6 cellular contexts compared by ENCODE assay signal in the genomic region with DNA sequence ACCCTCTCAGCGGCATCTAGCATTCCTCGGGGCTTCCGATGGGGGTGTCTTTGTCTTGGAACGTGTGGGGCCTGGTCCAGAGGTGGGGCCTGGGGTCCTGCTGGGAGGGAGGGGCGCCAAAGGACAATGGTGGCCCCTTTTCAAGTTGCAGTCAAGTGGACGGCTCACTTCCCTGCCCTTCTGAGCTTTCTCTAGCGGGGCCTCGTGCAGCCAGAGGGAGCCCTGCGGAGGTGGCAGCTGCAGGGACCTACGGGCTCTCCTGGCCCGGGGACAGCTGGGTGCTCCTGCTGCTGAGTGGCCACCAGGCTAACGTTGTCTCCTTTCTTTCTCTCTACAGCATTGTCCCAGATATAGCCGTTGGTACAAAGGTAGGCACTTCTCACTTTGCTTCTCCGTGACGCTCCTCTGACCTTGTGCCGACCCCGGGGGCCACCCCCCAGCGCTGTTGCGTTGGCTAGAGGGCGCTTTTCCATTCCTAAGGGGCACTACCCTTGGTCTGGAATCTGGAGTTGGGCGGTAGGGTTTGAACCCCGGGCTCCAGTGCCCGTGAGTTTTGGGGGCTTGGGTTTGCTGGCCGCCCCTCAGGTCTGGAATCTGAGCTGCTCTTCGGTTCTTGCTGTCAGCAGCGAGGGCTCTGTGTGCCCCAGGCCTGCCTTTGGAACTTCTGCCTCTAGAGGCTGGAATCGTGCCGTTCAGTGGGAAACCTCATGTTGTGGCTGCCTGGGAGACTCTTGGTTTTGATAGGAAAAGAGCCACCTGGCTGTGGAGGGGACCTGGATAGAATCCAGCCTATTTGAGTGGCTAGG. TPM values are rescaled to one million over a fixed set of nuclear protein-coding genes. Genes with fewer than 3 reads are reported as not detected.
DNase-seq lines count a peak whose midpoint lies in the region; TF ChIP-seq lines count a peak whose summit lies in the region.

No MANE protein-coding gene starts in this region.

- H3K14ac ChIP-seq in trophoblast cell (ENCODE audit: low read length), result peak overlapping the region; percentile 93

- H3K18ac ChIP-seq in trophoblast cell (ENCODE audit: low read length), result no peak overlapping the region

- H3K4me3 ChIP-seq in colonic mucosa (peak overlapping the region; percentile 79), trophoblast cell (ENCODE audit: low read depth, low read length) (peak overlapping the region; percentile 98)

- in situ Hi-C loops in ACHN (cut with HindIII; ENCODE audit: low pct_ligation_motif_present, low pct_unique_long_range_greater_than_20kb, low sequenced_read_pairs), result no loop called here

- H2BK120ac ChIP-seq in trophoblast cell (ENCODE audit: insufficient read depth, low read length, poor library complexity), result peak overlapping the region; percentile 69

- H2BK12ac ChIP-seq in trophoblast cell (ENCODE audit: low read length), result no peak overlapping the region

- peak overlapping the region; percentile 91 for H3K4me2 ChIP-seq in trophoblast cell (ENCODE audit: low read length)

- peaks cover 64% of the 10 kb centered on the region for H3K36me3 ChIP-seq in KOPT-K1 (ENCODE audit: insufficient read depth, low read length)
- H3K36me3 ChIP-seq in colonic mucosa, result peaks cover 10% of the 10 kb centered on the region
- H3K36me3 ChIP-seq in trophoblast cell (ENCODE audit: control insufficient read depth in 1 of 2, insufficient read depth in 2 of 2, low read length in 2 of 2), result peaks cover 53 to 56% of the 10 kb centered on the region in 2 experiments

- peaks cover 62% of the 10 kb centered on the region for H3K79me2 ChIP-seq in trophoblast cell (ENCODE audit: control insufficient read depth, insufficient read depth, low read length, poor library complexity)

- intact Hi-C loops in colonic mucosa (cut with DNase I), result no loop called here

- H3K9ac ChIP-seq in colonic mucosa (ENCODE audit: low read depth in 2 of 2, low read length in 2 of 2) (peak overlapping the region; percentile 92 to 97), trophoblast cell (ENCODE audit: low read length) (peak overlapping the region; percentile 98)

- peak overlapping the region; percentile 10 for H2AFZ ChIP-seq in trophoblast cell (ENCODE audit: insufficient read depth, low read length, poor library complexity)

- H3K4me1 ChIP-seq in colonic mucosa, result peaks cover 28% of the 10 kb centered on the region
- peaks cover 28 to 30% of the 10 kb centered on the region in 2 experiments for H3K4me1 ChIP-seq in trophoblast cell (ENCODE audit: control insufficient read depth in 1 of 2, insufficient read depth in 2 of 2, low read length in 2 of 2)

- no peaks in the 10 kb centered on the region for H3K27me3 ChIP-seq in colonic mucosa
- H3K27me3 ChIP-seq in trophoblast cell (ENCODE audit: insufficient read depth, low read length), result no peaks in the 10 kb centered on the region

- CTCF ChIA-PET in HEK293T (lab: Yijun Ruan, JAX), result no interaction called here

- DNase-seq in ACHN, result peak; percentile 33
- DNase-seq in colonic mucosa, result no peak
- peak; percentile 55 to 79 for DNase-seq in trophoblast cell
- DNase-seq in HEK293T (ENCODE audit: extremely low spot score), result no peak
- no peak for DNase-seq in NCI-H446 treated with DMSO at 0.1 percent for 48 hours (lab: John Stamatoyannopoulos, UW)

- peak overlapping the region; percentile 100 for H3K4ac ChIP-seq in trophoblast cell (ENCODE audit: low read depth, low read length)

- H3K9me3 ChIP-seq in KOPT-K1 (ENCODE audit: insufficient read depth, low read length, poor library complexity, severe bottlenecking), result no peaks in the 10 kb centered on the region
- no peaks in the 10 kb centered on the region for H3K9me3 ChIP-seq in colonic mucosa
- H3K9me3 ChIP-seq in trophoblast cell (ENCODE audit: insufficient read depth, low read depth, low read length), result no peaks in the 10 kb centered on the region

- H3K27ac ChIP-seq in KOPT-K1 (ENCODE audit: low read depth, low read length, poor library complexity, severe bottlenecking), result peak overlapping the region; percentile 99
- peak overlapping the region; percentile 86 for H3K27ac ChIP-seq in colonic mucosa
- peak overlapping the region; percentile 98 for H3K27ac ChIP-seq in trophoblast cell (ENCODE audit: low read depth, low read length)

- no CpG with 5 or more reads among the region's 28 CpGs for WGBS in trophoblast cell (ENCODE audit: extremely low coverage, insufficient coverage, insufficient read length)

- H3K79me1 ChIP-seq in trophoblast cell (ENCODE audit: low read length), result peaks cover 23% of the 10 kb centered on the region

- peak overlapping the region; percentile 90 for H2BK5ac ChIP-seq in trophoblast cell (ENCODE audit: low read depth, low read length, poor library complexity)

- POLR2A ChIA-PET in HEK293T (lab: Yijun Ruan, JAX), result interaction anchor here (0.8 to 1.6 kb wide), 5 partner anchors 10 to 121 kb away, joined by 3 to 8 read pairs (median 4); no protein-coding TSS in a partner anchor

- no peak overlapping the region for H3K23ac ChIP-seq in trophoblast cell (ENCODE audit: low read length)

- H4K91ac ChIP-seq in trophoblast cell (ENCODE audit: low read depth, low read length), result peak overlapping the region; percentile 33

- H2AK5ac ChIP-seq in trophoblast cell (ENCODE audit: low read length), result peak overlapping the region; percentile 25

- H4K8ac ChIP-seq in trophoblast cell (ENCODE audit: low read depth, low read length), result no peak overlapping the region

- no peak for TF ChIP-seq CTCF in colonic mucosa (IDR thresholded peaks at IDR 0.05)

- peak overlapping the region; percentile 20 for H4K12ac ChIP-seq in trophoblast cell (ENCODE audit: low read depth, low read length)

TF ChIP-seq in HEK293T, 16 proteins besides CTCF, POLR2A, EP300 and RAD21:
- no peak for TF ChIP-seq HDGF (IDR thresholded peaks at IDR 0.05; ENCODE audit: borderline replicate concordance)

RNA-seq across cellular contexts. Expression of gene PTBP1, which starts 2.0 kb away (rescaled TPM):
- total RNA-seq in colonic mucosa, result 100 to 1,000 TPM; 284 to 457 TPM
- 654 and 679 TPM in 2 replicates for polyA plus RNA-seq in trophoblast cell (2013)

RNA-seq across cellular contexts. Expression of gene PLPPR3, which starts 22.5 kb away (rescaled TPM):
- total RNA-seq in colonic mucosa, result under 1 TPM in 1 of 2 donors, not detected in 1; 0.22 TPM
- 21.2 and 21.4 TPM in 2 replicates for polyA plus RNA-seq in trophoblast cell (2013)

RNA-seq across cellular contexts. Expression of gene AZU1, which starts 28.4 kb away (rescaled TPM):
- under 1 TPM in 1 of 2 donors, not detected in 1; 0.27 TPM for total RNA-seq in colonic mucosa
- polyA plus RNA-seq in trophoblast cell (2013), result 0.38 and 0.39 TPM in 2 replicates

RNA-seq across cellular contexts. Expression of gene PRTN3, which starts 41.5 kb away (rescaled TPM):
- total RNA-seq in colonic mucosa, result not detected
- polyA plus RNA-seq in trophoblast cell (2013), result not detected in 2 replicates

RNA-seq across cellular contexts. Expression of gene MISP, which starts 48.4 kb away (rescaled TPM):
- 100 to 1,000 TPM; 285 to 320 TPM for total RNA-seq in colonic mucosa
- polyA plus RNA-seq in trophoblast cell (2013), result 0.15 and 0.19 TPM in 2 replicates

Comparison
In these comparisons a context has a peak if more than half of its experiments do, and no peak if none do; other contexts are left out.
1. DNase-seq: peak in ACHN (single experiment) and trophoblast cell (2 of 2); none in colonic mucosa (single experiment), HEK293T (single experiment) and NCI-H446 treated with DMSO at 0.1 percent for 48 hours (single experiment).
2. Peak in every context shown above with its lines, with median percentiles within 50 percentile points of each other: H3K27ac ChIP-seq.